In the genomic region with DNA sequence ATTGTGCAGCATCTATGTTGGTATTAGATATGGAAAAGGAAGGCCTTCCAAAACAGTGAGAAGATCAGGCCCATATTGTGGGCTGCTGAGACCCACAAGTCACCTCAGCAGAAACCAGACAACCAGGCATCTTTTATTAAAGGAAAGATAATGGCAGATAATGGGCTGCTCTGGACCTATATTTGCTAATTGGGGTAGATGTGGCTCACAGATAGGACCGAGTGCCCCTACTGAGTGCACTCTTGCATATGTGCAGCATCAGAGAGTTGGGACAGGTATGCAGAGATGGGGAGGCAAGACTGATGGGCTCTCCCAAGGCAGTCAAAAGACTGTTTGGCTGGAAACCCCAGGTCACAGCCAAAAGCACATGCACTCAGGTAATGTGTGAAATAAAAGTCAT, we compare ENCODE assay signal across 25 cellular contexts.
DNase-seq lines count a peak whose midpoint lies in the region; ATAC-seq lines count a peak whose summit lies in the region.
"Had no signal": no experiment of that assay in that cellular context is flagged by ENCODE, and none has a peak within 500 bp of the region (broad histone marks: within the 10 kb centered on the region; RNA-seq: fewer than 3 reads in every experiment).

No MANE protein-coding gene starts in this region.

- peak; percentile 89 for DNase-seq in SK-N-DZ (ENCODE audit: low spot score)
- DNase-seq in islet precursor cell: peak; percentile 68
- DNase-seq in DMS 273 (lab: John Stamatoyannopoulos, UW; ENCODE audit: unreplicated experiment): no peak
- DNase-seq: 8988T; ACHN; AML-193; BE2C; C1 segment of cervical spinal cord; Caco-2; Calu3; CD4-positive, alpha-beta memory T cell; CD4-positive, alpha-beta T cell; CD4-positive, CD25-positive, alpha-beta regulatory T cell; CD8-positive, alpha-beta memory T cell; CD8-positive, alpha-beta T cell; COR-L47; DMS 273 treated with DMSO at 0.1 percent for 48 hours; DMS153; DMS53; DMS79; DMS79 treated with DMSO at 0.1 percent for 48 hours; DND-41; EL had no signal

- no peak for ATAC-seq in GM21515 (IDR thresholded peaks at IDR 0.05; ENCODE audit: unreplicated experiment)
- ATAC-seq: A549; CD8-positive, alpha-beta T cell had no signal
